ENCODE assay signal across 8 cellular contexts in genomic region chr1:32205401-32206370, GRCh38. TPM values are rescaled to one million over a fixed set of nuclear protein-coding genes. Genes with fewer than 3 reads are reported as not detected.
DNase-seq lines count a peak whose midpoint lies in the region; ATAC-seq and TF ChIP-seq lines count a peak whose summit lies in the region.

IQCC (plus strand) TSS chr1:32205671; CDS start chr1:32205682, 11 bp downstream.

- H2AFZ ChIP-seq in neuronal stem cell (ENCODE audit: low read length), result peak within 1 kb of the TSS; percentile 85

- peaks cover 38% of the 10 kb centered on the region for H3K4me1 Mint-ChIP-seq in CD4-positive, alpha-beta T cell (ENCODE audit: low read depth)
- peaks cover 26% of the 10 kb centered on the region for H3K4me1 Mint-ChIP-seq in activated naive CD4-positive, alpha-beta T cell treated with anti-CD3 and anti-CD28 coated beads for 36 hours (ENCODE audit: low read depth)

- POLR2A ChIA-PET in CD4-positive, alpha-beta T cell (lab: Charles Lee), result interaction anchor here (0.7 to 2.8 kb wide), 11 partner anchors 8 to 189 kb away, joined by 3 to 14 read pairs (median 6); partner anchors contain the start of genes BSDC1, MARCKSL1 and TMEM39B

- ATAC-seq in CD4-positive, alpha-beta T cell (ENCODE audit: poor library complexity), result peak; percentile 59
- peak; percentile 40 for ATAC-seq in GM21526 (IDR thresholded peaks at IDR 0.05; ENCODE audit: low FRiP score, unreplicated experiment)
- peak; percentile 88 for ATAC-seq in gastroesophageal sphincter

- peak within 1 kb of the TSS; percentile 10 for H2BK15ac ChIP-seq in neuronal stem cell (ENCODE audit: low read length)

- H3K27me3 ChIP-seq in CD4-positive, alpha-beta T cell (ENCODE audit: control insufficient read depth, insufficient read depth, low read length), result no peaks in the 10 kb centered on the region
- H3K27me3 ChIP-seq in gastroesophageal sphincter (no peaks in the 10 kb centered on the region), neuronal stem cell (ENCODE audit: control insufficient read depth in 3 of 3, insufficient read depth in 3 of 3, low read depth in 1 of 3, low read length in 3 of 3) (peaks cover 0 to 2% (median 0%) of the 10 kb centered on the region in 3 experiments)

- TF ChIP-seq CTCF in CD4-positive, alpha-beta T cell (IDR thresholded peaks at IDR 0.05), result no peak
- no peak for TF ChIP-seq CTCF in gastroesophageal sphincter (IDR thresholded peaks at IDR 0.05)

- peak within 1 kb of the TSS; percentile 94 for H3K18ac ChIP-seq in neuronal stem cell (ENCODE audit: low read length)

- no peak within 1 kb of the TSS for H4K91ac ChIP-seq in neuronal stem cell (ENCODE audit: low read depth, low read length, poor library complexity)

- H3K4me3 ChIP-seq in gastroesophageal sphincter, result peak within 1 kb of the TSS; percentile 51 to 69
- peak within 1 kb of the TSS; percentile 72 to 83 for H3K4me3 ChIP-seq in neuronal stem cell (ENCODE audit: low read length in 2 of 2)

- CTCF ChIA-PET in CD4-positive, alpha-beta T cell (lab: Charles Lee), result interaction anchor here (0.7 to 2.0 kb wide), 5 partner anchors 9 to 195 kb away, joined by 3 to 8 read pairs (median 3); no protein-coding TSS in a partner anchor
- CTCF ChIA-PET in activated naive CD4-positive, alpha-beta T cell treated with anti-CD3 and anti-CD28 coated beads for 36 hours (lab: Charles Lee), result interaction anchor here (1.0 to 3.5 kb wide), 3 partner anchors 10 to 43 kb away, joined by 3 to 27 read pairs (median 9); no protein-coding TSS in a partner anchor

- H3K4me1 ChIP-seq in gastroesophageal sphincter (peaks cover 0 to 48% (median 20%) of the 10 kb centered on the region in 3 donors), neuronal stem cell (ENCODE audit: control insufficient read depth in 2 of 2, insufficient read depth in 1 of 2, low read depth in 1 of 2, low read length in 2 of 2) (peaks cover 8 to 15% of the 10 kb centered on the region in 2 donors)

- H3K9me3 Mint-ChIP-seq in CD4-positive, alpha-beta T cell, result no peaks in the 10 kb centered on the region
- H3K9me3 Mint-ChIP-seq in activated naive CD4-positive, alpha-beta T cell treated with anti-CD3 and anti-CD28 coated beads for 36 hours, result no peaks in the 10 kb centered on the region

- H4K8ac ChIP-seq in neuronal stem cell (ENCODE audit: low read depth, low read length), result peak within 1 kb of the TSS; percentile 95

- no peak within 1 kb of the TSS for H2BK120ac ChIP-seq in neuronal stem cell (ENCODE audit: low read depth, low read length)

- peak within 1 kb of the TSS; percentile 95 for H2BK12ac ChIP-seq in neuronal stem cell (ENCODE audit: low read length)

- no peak for TF ChIP-seq EP300 in gastroesophageal sphincter (IDR thresholded peaks at IDR 0.05)

- peaks cover 9% of the 10 kb centered on the region for H3K79me1 ChIP-seq in neuronal stem cell (ENCODE audit: low read depth, low read length)

- peak within 1 kb of the TSS; percentile 90 for H3K23ac ChIP-seq in neuronal stem cell (ENCODE audit: low read depth, low read length, poor library complexity)

- H3K14ac ChIP-seq in neuronal stem cell (ENCODE audit: low read length), result peak within 1 kb of the TSS; percentile 63

- H3K9ac ChIP-seq in neuronal stem cell (ENCODE audit: low read depth, low read length, poor library complexity), result peak within 1 kb of the TSS; percentile 99

- peak within 1 kb of the TSS; percentile 33 for H3K27ac ChIP-seq in CD4-positive, alpha-beta T cell (ENCODE audit: low read depth, low read length)
- H3K27ac ChIP-seq in gastroesophageal sphincter (peak within 1 kb of the TSS in 3 of 4 donors; percentile 66 to 72 (median 66)), neuronal stem cell (replicated peaks; ENCODE audit: low read length) (no peak within 1 kb of the TSS)

- H3K36me3 ChIP-seq in gastroesophageal sphincter (no peaks in the 10 kb centered on the region), neuronal stem cell (replicated peaks in 1 of 2; ENCODE audit: control insufficient read depth in 2 of 2, insufficient read depth in 2 of 2, low read length in 2 of 2) (peaks cover 6 to 29% of the 10 kb centered on the region in 2 donors)

- intact Hi-C loops in CD4-positive, alpha-beta T cell (cut with DNase I, micrococcal nuclease), result loop anchor here in 1 of 2 experiments (10.0 kb wide), 2 partner anchors 101 to 561 kb away; partner anchors contain the start of genes KPNA6 and PEF1
- intact Hi-C loops in activated naive CD4-positive, alpha-beta T cell treated with anti-CD3 and anti-CD28 coated beads for 36 hours (cut with micrococcal nuclease), result no loop called here

- no peaks in the 10 kb centered on the region for H3K27me3 Mint-ChIP-seq in CD4-positive, alpha-beta T cell
- H3K27me3 Mint-ChIP-seq in activated naive CD4-positive, alpha-beta T cell treated with anti-CD3 and anti-CD28 coated beads for 36 hours (ENCODE audit: low read depth), result no peaks in the 10 kb centered on the region

- H3K9me3 ChIP-seq in CD4-positive, alpha-beta T cell (ENCODE audit: control insufficient read depth, low read length), result no peaks in the 10 kb centered on the region
- no peaks in the 10 kb centered on the region for H3K9me3 ChIP-seq in gastroesophageal sphincter
- H3K9me3 ChIP-seq in neuronal stem cell (replicated peaks in 1 of 2; ENCODE audit: control insufficient read depth in 2 of 2, insufficient read depth in 1 of 2, low read depth in 1 of 2, low read length in 2 of 2), result no peaks in the 10 kb centered on the region

- H3K4me3 Mint-ChIP-seq in CD4-positive, alpha-beta T cell, result peak within 1 kb of the TSS; percentile 91
- H3K4me3 Mint-ChIP-seq in activated naive CD4-positive, alpha-beta T cell treated with anti-CD3 and anti-CD28 coated beads for 36 hours, result peak within 1 kb of the TSS; percentile 90

- in situ Hi-C loops in SK-MEL-5 (cut with HindIII; ENCODE audit: low pct_unique_long_range_greater_than_20kb, low sequenced_read_pairs), result no loop called here

- peak within 1 kb of the TSS; percentile 93 for H3K4ac ChIP-seq in neuronal stem cell (ENCODE audit: low read length)

- H3K27ac Mint-ChIP-seq in CD4-positive, alpha-beta T cell, result peak within 1 kb of the TSS; percentile 87
- peak within 1 kb of the TSS; percentile 76 for H3K27ac Mint-ChIP-seq in activated naive CD4-positive, alpha-beta T cell treated with anti-CD3 and anti-CD28 coated beads for 36 hours

- peaks cover 18% of the 10 kb centered on the region for H3K36me3 Mint-ChIP-seq in CD4-positive, alpha-beta T cell (ENCODE audit: low read depth)
- H3K36me3 Mint-ChIP-seq in activated naive CD4-positive, alpha-beta T cell treated with anti-CD3 and anti-CD28 coated beads for 36 hours (ENCODE audit: low read depth), result peaks cover 15% of the 10 kb centered on the region

- H3K4me2 ChIP-seq in neuronal stem cell (ENCODE audit: insufficient read depth, low read length, poor library complexity, severe bottlenecking), result peak within 1 kb of the TSS; percentile 96

- H2BK5ac ChIP-seq in neuronal stem cell (ENCODE audit: low read length), result no peak within 1 kb of the TSS

- WGBS in gastroesophageal sphincter (ENCODE audit: low coverage in 1 of 2), 2 donors, result 2 to 3% methylated on average over 7 to 12 of the region's 77 CpGs
- no CpG with 5 or more reads among the region's 77 CpGs for WGBS in neuronal stem cell (ENCODE audit: extremely low coverage in 2 of 2, insufficient read length in 2 of 2, insufficient replicate concordance in 1 of 2), 2 donors

- DNase-seq in CD4-positive, alpha-beta T cell, result peak; percentile 72 to 85 (median 80)
- DNase-seq in NAMALWA (ENCODE audit: low spot score) (peak; percentile 87), SK-MEL-5 (ENCODE audit: low read depth, low spot score) (peak; percentile 73), neuronal stem cell (ENCODE audit: low spot score) (peak; percentile 84), stromal cell of bone marrow (ENCODE audit: low read depth) (peak; percentile 61)
- peak; percentile 90 for DNase-seq in activated naive CD4-positive, alpha-beta T cell treated with anti-CD3 and anti-CD28 coated beads for 36 hours

- TF ChIP-seq POLR2A in gastroesophageal sphincter (IDR thresholded peaks at IDR 0.05), result peak in 1 of 2 donors; percentile 43

- peak within 1 kb of the TSS; percentile 99 for H2AK5ac ChIP-seq in neuronal stem cell (ENCODE audit: low read depth, low read length)

RNA-seq across cellular contexts. Expression of gene IQCC, which starts in this region (rescaled TPM):
- 1 to 10 TPM; 2.4 to 3.2 TPM for total RNA-seq in CD4-positive, alpha-beta T cell
- total RNA-seq in SK-MEL-5 (2014; rRNA removed; shearing (Covaris generic)), result 2.5 and 3.1 TPM in 2 replicates
- polyA plus RNA-seq in SK-MEL-5 (2015; cell fraction: cytosol; rRNA removed), result 3.6 and 3.9 TPM in 2 replicates
- polyA plus RNA-seq in SK-MEL-5 (2015; cell fraction: nucleus; rRNA removed), result 5.1 and 5.6 TPM in 2 replicates
- total RNA-seq in activated naive CD4-positive, alpha-beta T cell treated with anti-CD3 and anti-CD28 coated beads for 36 hours, result 1 to 10 TPM; 4.8 to 5.9 TPM
- total RNA-seq in gastroesophageal sphincter, result 1 to 10 TPM in 2 of 4 donors, under 1 TPM in 2; 0.69 to 1.9 (median 1.3) TPM
- polyA plus RNA-seq in neuronal stem cell (2013, experiment 1 of 2), result 4.2 TPM
- 3.8 TPM for polyA plus RNA-seq in neuronal stem cell (2013, experiment 2 of 2)
